In the genomic region with DNA sequence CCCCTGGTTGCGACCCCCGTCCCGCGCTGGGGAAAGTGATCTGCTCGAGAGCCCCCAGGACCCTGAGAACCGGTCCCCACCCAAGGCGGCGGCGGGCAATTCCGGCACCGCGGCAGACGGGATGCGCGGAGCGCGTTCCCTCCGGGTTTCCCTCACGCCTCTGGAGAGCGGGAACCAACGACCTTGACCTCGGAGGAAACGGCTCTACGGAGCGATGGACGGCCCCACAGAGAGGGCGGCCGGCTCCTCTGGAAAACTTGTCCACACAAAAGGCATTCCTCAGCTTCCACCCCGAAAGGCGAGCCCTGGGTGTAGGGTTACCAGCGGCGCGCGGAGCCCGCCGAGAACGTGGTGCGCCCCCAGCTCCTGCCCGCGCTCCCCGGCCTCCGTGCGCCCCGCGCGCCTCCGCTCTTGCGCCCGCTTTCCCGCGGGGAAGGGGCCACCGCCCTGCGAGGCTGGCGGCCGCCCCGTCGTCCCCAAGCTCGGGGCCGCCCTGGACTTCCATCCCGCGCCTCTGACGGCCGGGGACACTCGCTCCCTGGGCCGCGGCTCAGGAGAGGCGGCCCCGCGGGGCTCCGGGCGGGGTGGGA, we compare ENCODE assay signal across 8 cellular contexts. TPM values are rescaled to one million over a fixed set of nuclear protein-coding genes. Genes with fewer than 3 reads are reported as not detected.
DNase-seq lines count a peak whose midpoint lies in the region; ATAC-seq and TF ChIP-seq lines count a peak whose summit lies in the region.

No MANE protein-coding gene starts in this region.

- H3K9ac ChIP-seq in Karpas-422 (ENCODE audit: low read length) = no peak overlapping the region

- TF ChIP-seq CTCF in Peyer's patch (IDR thresholded peaks at IDR 0.05) (no peak), fibroblast of pulmonary artery (IDR thresholded peaks at IDR 0.05; ENCODE audit: low read length, missing control alignments) (no peak), nephron progenitor cell (IDR thresholded peaks at IDR 0.05) (no peak)

- no peaks in the 10 kb centered on the region for H3K9me3 Mint-ChIP-seq in nephron progenitor cell

- H4K20me1 ChIP-seq in Karpas-422 (ENCODE audit: insufficient read depth, low read depth, low read length) = no peaks in the 10 kb centered on the region

- TF ChIP-seq POLR2A in Peyer's patch (IDR thresholded peaks at IDR 0.05) = no peak

- no peaks in the 10 kb centered on the region for H3K79me2 ChIP-seq in Karpas-422 (ENCODE audit: low read length)

- no peaks in the 10 kb centered on the region for H3K36me3 Mint-ChIP-seq in nephron progenitor cell (ENCODE audit: low read depth)

- H3K4me3 ChIP-seq in Peyer's patch (peak overlapping the region; percentile 38 to 64 (median 54)), fibroblast of pulmonary artery (replicated peaks; ENCODE audit: low read depth, low read length) (peak overlapping the region; percentile 55), Karpas-422 (ENCODE audit: low read length) (no peak overlapping the region)
- no peak overlapping the region for H3K4me3 ChIP-seq in effector memory CD4-positive, alpha-beta T cell (ENCODE audit: insufficient read depth, low read depth, low read length, poor library complexity, severe bottlenecking)

- peak; percentile 8 for ATAC-seq in GM19025 (IDR thresholded peaks at IDR 0.05; ENCODE audit: low read depth, unreplicated experiment)
- ATAC-seq in HG02973 (IDR thresholded peaks at IDR 0.05; ENCODE audit: unreplicated experiment) = no peak

- H3K9me3 ChIP-seq in Peyer's patch (no peaks in the 10 kb centered on the region), Karpas-422 (ENCODE audit: low read length) (no peaks in the 10 kb centered on the region)
- no peaks in the 10 kb centered on the region for H3K9me3 ChIP-seq in effector memory CD4-positive, alpha-beta T cell (ENCODE audit: control insufficient read depth, low read length)

- H3K27ac ChIP-seq in Peyer's patch = peak overlapping the region; percentile 67 to 82 (median 77)
- H3K27ac ChIP-seq in Karpas-422 (ENCODE audit: low read length) = no peak overlapping the region
- no peak overlapping the region for H3K27ac ChIP-seq in effector memory CD4-positive, alpha-beta T cell (ENCODE audit: insufficient read depth, low read length, poor library complexity, severe bottlenecking)

- H3K36me3 ChIP-seq in Peyer's patch (no peaks in the 10 kb centered on the region), Karpas-422 (ENCODE audit: insufficient read depth, low read length) (no peaks in the 10 kb centered on the region)
- H3K36me3 ChIP-seq in effector memory CD4-positive, alpha-beta T cell (ENCODE audit: control insufficient read depth, insufficient read depth, low read length) = no peaks in the 10 kb centered on the region

- H3K4me1 ChIP-seq in Peyer's patch = peaks cover 0 to 14% (median 6%) of the 10 kb centered on the region in 4 donors
- H3K4me1 ChIP-seq in Karpas-422 (ENCODE audit: low read length) = no peaks in the 10 kb centered on the region
- peaks cover 6% of the 10 kb centered on the region for H3K4me1 ChIP-seq in effector memory CD4-positive, alpha-beta T cell (ENCODE audit: control insufficient read depth, insufficient read depth, low read length, poor library complexity, severe bottlenecking)

- H2AFZ ChIP-seq in Karpas-422 (ENCODE audit: low read length) = no peak overlapping the region

- no peaks in the 10 kb centered on the region for H3K9me2 ChIP-seq in Karpas-422 (replicated peaks; ENCODE audit: insufficient read depth, low read length)

- DNase-seq in Peyer's patch (peak in 1 of 3 donors; percentile 40), fibroblast of pulmonary artery (ENCODE audit: low read depth) (peak; percentile 25), nephron progenitor cell (peak; percentile 76), NCI-H2081 (lab: John Stamatoyannopoulos, UW) (no peak), Karpas-422 (no peak)
- DNase-seq in effector memory CD4-positive, alpha-beta T cell = no peak

- H3K27me3 ChIP-seq in Peyer's patch (no peaks in the 10 kb centered on the region), Karpas-422 (ENCODE audit: low read length) (no peaks in the 10 kb centered on the region)
- H3K27me3 ChIP-seq in effector memory CD4-positive, alpha-beta T cell (replicated peaks; ENCODE audit: control insufficient read depth, insufficient read depth, low read length, poor library complexity, severe bottlenecking) = peaks cover 14% of the 10 kb centered on the region

- H3K4me1 Mint-ChIP-seq in nephron progenitor cell = peaks cover 37% of the 10 kb centered on the region

- H3K27me3 Mint-ChIP-seq in nephron progenitor cell (ENCODE audit: low read depth, poor library complexity) = peaks cover 33% of the 10 kb centered on the region

- no peak overlapping the region for H3K4me2 ChIP-seq in Karpas-422 (ENCODE audit: low read depth, low read length, poor library complexity, severe bottlenecking)

- no peak overlapping the region for H3K27ac Mint-ChIP-seq in nephron progenitor cell

- peak overlapping the region; percentile 78 for H3K4me3 Mint-ChIP-seq in nephron progenitor cell

RNA-seq across cellular contexts. Expression of a gene that starts 0.4 kb away (rescaled TPM):
- total RNA-seq in Peyer's patch = 1 to 10 TPM in 3 of 4 donors, under 1 TPM in 1; 0.35 to 2.5 (median 1.7) TPM
- total RNA-seq in Karpas-422 (2014; rRNA removed; shearing (Covaris generic); ENCODE audit: low replicate concordance) = 0.07 TPM in 1 of 2 replicates, not detected in the other

Comparison
In these comparisons a context has a peak if more than half of its experiments do, and no peak if none do; other contexts are left out.
1. DNase-seq: peak in fibroblast of pulmonary artery (single experiment) and nephron progenitor cell (single experiment); none in NCI-H2081 (0 of 2), Karpas-422 (single experiment) and effector memory CD4-positive, alpha-beta T cell (0 of 3).
2. H3K27ac ChIP-seq: peak in Peyer's patch (4 of 4); none in Karpas-422 (single experiment) and effector memory CD4-positive, alpha-beta T cell (single experiment).
3. H3K4me3 ChIP-seq: peak in Peyer's patch (4 of 4) and fibroblast of pulmonary artery (single experiment); none in Karpas-422 (single experiment) and effector memory CD4-positive, alpha-beta T cell (single experiment).